32 cellular contexts compared by ENCODE assay signal in the genomic region with DNA sequence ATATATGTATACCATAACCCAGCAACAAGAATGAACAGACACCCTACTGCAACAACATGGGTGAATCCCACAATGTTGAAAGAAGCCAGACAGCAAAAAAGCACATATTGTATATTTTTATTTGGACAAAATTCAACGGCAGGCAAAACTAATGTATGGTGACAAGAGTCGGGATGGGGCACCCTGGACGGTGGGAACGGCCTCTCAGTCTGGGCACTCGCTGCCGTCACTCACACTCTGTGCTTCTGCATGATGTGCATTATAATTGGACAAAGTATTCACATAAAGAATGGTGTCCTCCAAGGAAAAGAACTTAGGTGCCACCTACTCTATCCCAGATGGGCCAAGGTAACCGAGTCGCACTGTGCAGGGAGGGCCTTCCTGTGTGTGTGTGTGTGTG.
"Had no signal": no experiment of that assay in that cellular context is flagged by ENCODE, and none has a peak within 500 bp of the region (broad histone marks: within the 10 kb centered on the region; RNA-seq: fewer than 3 reads in every experiment).

No MANE protein-coding gene starts in this region.

- H3K27me3 ChIP-seq: adrenal gland, ascending aorta, body of pancreas, breast epithelium had no signal

- H3K9me3 ChIP-seq: adrenal gland, ascending aorta, body of pancreas, breast epithelium had no signal

- H3K27ac ChIP-seq: adrenal gland, body of pancreas, brain microvascular endothelial cell, breast epithelium, cardiac muscle cell had no signal

- ATAC-seq: activated naive CD4-positive, alpha-beta T cell treated with anti-CD3 and anti-CD28 coated beads, Interleukin-2, amount 50 U/mL, for 72 hours; activated naive CD8-positive, alpha-beta T cell treated with anti-CD3 and anti-CD28 coated beads, Interleukin-2, amount 50 U/mL, for 24 hours; activated T-cell treated with anti-CD3 and anti-CD28 coated beads, Interleukin-2, amount 50 U/mL, for 4 hours; activated T-cell treated with anti-CD3 and anti-CD28 coated beads, Interleukin-2, amount 50 U/mL, for 72 hours; activated T-helper 17 cell treated with anti-CD3 and anti-CD28 coated beads, Interleukin-2, amount 50 U/mL, for 72 hours; body of pancreas had no signal

- H3K36me3 ChIP-seq: adrenal gland, ascending aorta, brain microvascular endothelial cell, breast epithelium, cardiac muscle cell had no signal

- FAIRE-seq: astrocyte, bronchial epithelial cell had no signal

- DNase-seq: activated effector memory CD4-positive, alpha-beta T cell treated with anti-CD3 and anti-CD28 coated beads, Interleukin-2, amount 50 U/mL, for 16 hours; activated effector memory CD4-positive, alpha-beta T cell treated with Interleukin-2 at 50 U/mL for 16 hours; activated gamma-delta T cell; activated gamma-delta T cell treated with Interleukin-2 at 50 U/mL for 16 hours; activated naive CD4-positive, alpha-beta T cell; activated naive CD4-positive, alpha-beta T cell treated with anti-CD3 and anti-CD28 coated beads for 36 hours; activated naive CD4-positive, alpha-beta T cell treated with anti-CD3 and anti-CD28 coated beads, Interleukin-2, amount 10 ng/mL, durations not matched to agents 7 days and 5 days; activated naive CD4-positive, alpha-beta T cell treated with anti-CD3 and anti-CD28 coated beads, Interleukin-2, amount 50 U/mL, for 16 hours; activated naive CD4-positive, alpha-beta T cell treated with Interleukin-2 at 50 U/mL for 16 hours; activated naive CD8-positive, alpha-beta T cell treated with anti-CD3 and anti-CD28 coated beads for 36 hours; activated naive CD8-positive, alpha-beta T cell treated with anti-CD3 and anti-CD28 coated beads, Interleukin-2, amount 10 ng/mL, durations not matched to agents 7 days and 5 days; activated naive CD8-positive, alpha-beta T cell treated with anti-CD3 and anti-CD28 coated beads, Interleukin-2, amount 50 U/mL, for 24 hours; activated T-cell treated with anti-CD3 and anti-CD28 coated beads for 4 hours; activated T-cell treated with anti-CD3 and anti-CD28 coated beads, Interleukin-2, amount 50 U/mL, for 1 hour; activated T-cell treated with anti-CD3 and anti-CD28 coated beads, Interleukin-2, amount 50 U/mL, for 24 hours; activated T-cell treated with anti-CD3 and anti-CD28 coated beads, Interleukin-2, amount 50 U/mL, for 4 hours; activated T-cell treated with anti-CD3 and anti-CD28 coated beads, Interleukin-2, amount 50 U/mL, for 48 hours; activated T-cell treated with anti-CD3 and anti-CD28 coated beads, Interleukin-2, amount 50 U/mL, for 72 hours; adrenal gland; amniotic stem cell; aorta; body of pancreas; brain microvascular endothelial cell; central memory CD4-positive, alpha-beta T cell; cerebellar nuclear complex had no signal

- H3K4me3 ChIP-seq: adrenal gland, ascending aorta, body of pancreas, breast epithelium, cardiac muscle cell had no signal

- H3K4me1 ChIP-seq: breast epithelium had no signal
